10 cellular contexts compared by ENCODE assay signal in genomic region chr9:130848514-130848913, GRCh38. TPM values are rescaled to one million over a fixed set of nuclear protein-coding genes. Genes with fewer than 3 reads are reported as not detected.
DNase-seq lines count a peak whose midpoint lies in the region; FAIRE-seq and TF ChIP-seq lines count a peak whose summit lies in the region.
"Not testable (repeated sequence)": the region's sequence is repeated elsewhere in the genome, so short reads cannot be mapped to it uniquely, and the experiment has no call there.
"Had no signal": no experiment of that assay in that cellular context is flagged by ENCODE, and none has a peak within 500 bp of the region (broad histone marks: within the 10 kb centered on the region; RNA-seq: fewer than 3 reads in every experiment).

No MANE protein-coding gene starts in this region.

- not testable (repeated sequence) for H2AFZ ChIP-seq in endothelial cell of umbilical vein (ENCODE audit: low read depth, low read length)

- not testable (repeated sequence) for H3K9me1 ChIP-seq in endothelial cell of umbilical vein (replicated peaks; ENCODE audit: control insufficient read depth, extremely low read depth, insufficient read depth, low read length)

- not testable (repeated sequence) for FAIRE-seq in endothelial cell of umbilical vein (lab: Jason Lieb, UNC)

- not testable (repeated sequence) for TF ChIP-seq POLR2A in endothelial cell of umbilical vein (IDR thresholded peaks at IDR 0.05; ENCODE audit: low read depth, low read length); sigmoid colon (IDR thresholded peaks at IDR 0.05); vagina (IDR thresholded peaks at IDR 0.05)

- POLR2A ChIA-PET in endothelial cell of umbilical vein (lab: Charles Lee), result not testable (repeated sequence)

- H3K27ac ChIP-seq in ascending aorta (peak overlapping the region; percentile 95 to 98), endothelial cell of umbilical vein (ENCODE audit: insufficient read depth, low read depth, low read length) (peak overlapping the region; percentile 95), left ventricle myocardium inferior (replicated peaks) (peak overlapping the region; percentile 96), mucosa of rectum (ENCODE audit: low read depth in 2 of 2, low read length in 2 of 2) (peak overlapping the region; percentile 75 to 80), sigmoid colon (peak overlapping the region; percentile 89 to 95 (median 93)), subcutaneous abdominal adipose tissue (ENCODE audit: low read depth, low read length) (peak overlapping the region; percentile 100), vagina (peak overlapping the region; percentile 94)

- not testable (repeated sequence) for TF ChIP-seq EP300 in sigmoid colon (IDR thresholded peaks at IDR 0.05)

- H3K27me3 ChIP-seq in ascending aorta; endothelial cell of umbilical vein (ENCODE audit: control insufficient read depth in 2 of 2, insufficient read depth in 2 of 2, low read length in 2 of 2); left ventricle myocardium inferior (ENCODE audit: low read depth); mucosa of rectum (ENCODE audit: control insufficient read depth in 2 of 2, insufficient read depth in 2 of 2, low read length in 2 of 2); sigmoid colon; subcutaneous abdominal adipose tissue (ENCODE audit: control insufficient read depth in 5 of 5, insufficient read depth in 4 of 5, low read length in 5 of 5); vagina: not testable (repeated sequence)

- H3K27me3 Mint-ChIP-seq in HFFc6 (ENCODE audit: insufficient read depth), result not testable (repeated sequence)

- H3K9me3 ChIP-seq in ascending aorta; endothelial cell of umbilical vein (replicated peaks; ENCODE audit: control insufficient read depth, insufficient read depth, low read length); left ventricle myocardium inferior (replicated peaks); mucosa of rectum (ENCODE audit: control insufficient read depth in 2 of 2, low read length in 2 of 2); sigmoid colon; subcutaneous abdominal adipose tissue (ENCODE audit: control insufficient read depth in 5 of 5, low read length in 5 of 5); vagina: not testable (repeated sequence)

- H3K4me1 ChIP-seq in ascending aorta (peaks cover 10 to 53% of the 10 kb centered on the region in 2 donors), endothelial cell of umbilical vein (ENCODE audit: control insufficient read depth, extremely low read depth, insufficient read depth, low read length) (peaks cover 58% of the 10 kb centered on the region), left ventricle myocardium inferior (peaks cover 70% of the 10 kb centered on the region), sigmoid colon (peaks cover 0 to 96% (median 91%) of the 10 kb centered on the region in 4 donors), subcutaneous abdominal adipose tissue (ENCODE audit: control insufficient read depth in 5 of 5, insufficient read depth in 5 of 5, low read length in 5 of 5) (peaks cover 15 to 55% (median 43%) of the 10 kb centered on the region in 5 donors), vagina (peaks cover 65% of the 10 kb centered on the region)
- H3K4me1 ChIP-seq in mucosa of rectum (ENCODE audit: control insufficient read depth in 2 of 2, insufficient read depth in 2 of 2, low read length in 2 of 2), result not testable (repeated sequence)

- H4K20me1 ChIP-seq in endothelial cell of umbilical vein (replicated peaks; ENCODE audit: control insufficient read depth, extremely low read depth, insufficient read depth, low read length), result not testable (repeated sequence)

- WGBS in sigmoid colon, 2 donors, result 96 to 98% methylated on average over 8 of the region's 8 CpGs

- H3K36me3 ChIP-seq in ascending aorta; endothelial cell of umbilical vein (ENCODE audit: control insufficient read depth in 2 of 2, extremely low read depth in 1 of 2, insufficient read depth in 2 of 2, low read length in 2 of 2); left ventricle myocardium inferior; mucosa of rectum (ENCODE audit: control insufficient read depth in 2 of 2, insufficient read depth in 2 of 2, low read length in 2 of 2); sigmoid colon; subcutaneous abdominal adipose tissue (ENCODE audit: control insufficient read depth in 5 of 5, insufficient read depth in 5 of 5, low read length in 5 of 5); vagina: not testable (repeated sequence)

- peak overlapping the region; percentile 81 for H3K4me2 ChIP-seq in endothelial cell of umbilical vein (ENCODE audit: insufficient read depth, low read length)

- H3K4me3 ChIP-seq in ascending aorta; endothelial cell of umbilical vein (replicated peaks in 1 of 3; ENCODE audit: insufficient read depth in 1 of 3, low read depth in 1 of 3, low read length in 3 of 3); left ventricle myocardium inferior; mucosa of rectum (ENCODE audit: low read length in 2 of 2); sigmoid colon; subcutaneous abdominal adipose tissue (ENCODE audit: low read depth in 1 of 5, low read length in 5 of 5); vagina: not testable (repeated sequence)

- H3K27ac Mint-ChIP-seq in HFFc6, result peak overlapping the region; percentile 96

- not testable (repeated sequence) for H3K36me3 Mint-ChIP-seq in HFFc6 (ENCODE audit: low read depth)

- BruUV-seq in endothelial cell of umbilical vein (replicated peaks; lab: Mats Ljungman, UMichigan), result not testable (repeated sequence)

- CTCF ChIA-PET in endothelial cell of umbilical vein (lab: Charles Lee), result interaction anchor here (1.1 kb wide), 1 partner anchor 10 kb away, joined by 3 read pairs; no protein-coding TSS in a partner anchor

- H3K9ac ChIP-seq in endothelial cell of umbilical vein (replicated peaks; ENCODE audit: extremely low read depth, insufficient read depth, low read length) (peak overlapping the region; percentile 73), subcutaneous abdominal adipose tissue (ENCODE audit: low read length in 5 of 5) (peak overlapping the region in 3 of 5 donors; percentile 43 to 73 (median 44))
- H3K9ac ChIP-seq in mucosa of rectum (ENCODE audit: low read depth in 1 of 2, low read length in 2 of 2), result not testable (repeated sequence)

- H3K9me3 Mint-ChIP-seq in HFFc6, result not testable (repeated sequence)

- H3K4me3 Mint-ChIP-seq in HFFc6, result peak overlapping the region; percentile 84

- peaks cover 69% of the 10 kb centered on the region for H3K4me1 Mint-ChIP-seq in HFFc6 (ENCODE audit: low read depth)

- TF ChIP-seq CTCF in HFFc6 (IDR thresholded peaks at IDR 0.05); ascending aorta (IDR thresholded peaks at IDR 0.05); endothelial cell of umbilical vein (IDR thresholded peaks at IDR 0.05; ENCODE audit: extremely low read depth in 1 of 2, insufficient read depth in 1 of 2, low read depth in 1 of 2, low read length in 2 of 2); left ventricle myocardium inferior (IDR thresholded peaks at IDR 0.05; ENCODE audit: borderline replicate concordance); sigmoid colon (IDR thresholded peaks at IDR 0.05); vagina (IDR thresholded peaks at IDR 0.05): not testable (repeated sequence)

- dilution Hi-C loops in endothelial cell of umbilical vein (cut with MboI; ENCODE audit: extremely low pct_ligation_motif_present, low sequenced_read_pairs), result not testable (repeated sequence)

- DNase-seq in HFFc6; ascending aorta (ENCODE audit: low spot score in 2 of 2); endothelial cell of umbilical vein (ENCODE audit: low read depth, low spot score); left ventricle myocardium inferior; sigmoid colon; vagina (ENCODE audit: extremely low spot score in 2 of 2): not testable (repeated sequence)

- intact Hi-C loops in ascending aorta (cut with DNase I), result loop anchor here (5.0 kb wide), 2 partner anchors 136 to 156 kb away; partner anchors contain the start of gene EXOSC2
- intact Hi-C loops in endothelial cell of umbilical vein (cut with micrococcal nuclease), result loop anchor here (5.0 kb wide), 2 partner anchors 81 to 396 kb away; no protein-coding TSS in a partner anchor
- intact Hi-C loops in left ventricle myocardium inferior (cut with micrococcal nuclease); sigmoid colon (cut with DNase I): not testable (repeated sequence)
- intact Hi-C loops in vagina (cut with DNase I), result loop anchor here (5.0 kb wide), 1 partner anchor 66 kb away; no protein-coding TSS in a partner anchor

- H3K79me2 ChIP-seq in endothelial cell of umbilical vein (ENCODE audit: control insufficient read depth, insufficient read depth, low read length), result peaks cover 71% of the 10 kb centered on the region

RNA-seq across cellular contexts. Expression of gene ABL1, which starts 13.5 kb away (rescaled TPM):
- total RNA-seq in HFFc6 (2021; fragmentation: NEBNext Ultra II Directional; extraction: Animal tissue kit (Norgen Biotek cat#: 25700)), result 10 to 100 TPM; 56.0 to 63.5 (median 62.8) TPM
- total RNA-seq in ascending aorta (99.1 TPM), endothelial cell of umbilical vein (79.2 and 87.1 TPM in 2 replicates), left ventricle myocardium inferior (30.7 TPM), sigmoid colon (100 to 1,000 TPM in 2 of 4 donors, 10 to 100 TPM in 2; 69.6 to 127 (median 101) TPM), vagina (68.5 TPM)
- polyA plus RNA-seq in endothelial cell of umbilical vein (31.1 and 32.1 TPM in 2 replicates), sigmoid colon (10 to 100 TPM; 24.5 to 50.0 (median 31.8) TPM)
- polyA plus RNA-seq in endothelial cell of umbilical vein (2011; cell fraction: cytosol; rRNA removed), result 34.6 and 35.8 TPM in 2 replicates
- polyA plus RNA-seq in endothelial cell of umbilical vein (2011; cell fraction: nucleus; rRNA removed), result 51.9 and 57.9 TPM in 2 replicates
- polyA plus RNA-seq in endothelial cell of umbilical vein (2012), result 60.7 and 65.3 TPM in 2 replicates
- polyA minus RNA-seq in endothelial cell of umbilical vein, result 61.8 and 64.1 TPM in 2 replicates
- 54.0 TPM for polyA minus RNA-seq in endothelial cell of umbilical vein (2011; cell fraction: cytosol; rRNA and poly(A)+ RNA removed)
- 37.1 and 47.0 TPM in 2 replicates for polyA minus RNA-seq in endothelial cell of umbilical vein (2011; cell fraction: nucleus; rRNA and poly(A)+ RNA removed)

RNA-seq across cellular contexts. Expression of gene QRFP, which starts 48.1 kb away (rescaled TPM):
- not detected for total RNA-seq in HFFc6 (2021; fragmentation: NEBNext Ultra II Directional; extraction: Animal tissue kit (Norgen Biotek cat#: 25700))
- total RNA-seq in ascending aorta, result not detected
- total RNA-seq in endothelial cell of umbilical vein, result not detected in 2 replicates
- not detected in 2 replicates for polyA plus RNA-seq in endothelial cell of umbilical vein
- polyA plus RNA-seq in endothelial cell of umbilical vein (2011; cell fraction: cytosol; rRNA removed), result not detected in 2 replicates
- polyA plus RNA-seq in endothelial cell of umbilical vein (2011; cell fraction: nucleus; rRNA removed), result not detected in 2 replicates
- polyA plus RNA-seq in endothelial cell of umbilical vein (2012), result 0.46 TPM in 1 of 2 replicates, not detected in the other
- not detected in 2 replicates for polyA minus RNA-seq in endothelial cell of umbilical vein
- polyA minus RNA-seq in endothelial cell of umbilical vein (2011; cell fraction: cytosol; rRNA and poly(A)+ RNA removed), result not detected
- not detected in 2 replicates for polyA minus RNA-seq in endothelial cell of umbilical vein (2011; cell fraction: nucleus; rRNA and poly(A)+ RNA removed)
- not detected for total RNA-seq in left ventricle myocardium inferior
- not detected for total RNA-seq in sigmoid colon
- under 1 TPM in 1 of 3 donors, not detected in 2; 0.20 TPM for polyA plus RNA-seq in sigmoid colon
- not detected for total RNA-seq in vagina
- total RNA-seq: CD8-positive, alpha-beta memory T cell; OCI-LY7 had no signal
- polyA plus RNA-seq: CD8-positive, alpha-beta memory T cell had no signal
